In genomic region chr12:9751204-9752144, GRCh38 we compare ENCODE assay signal across 8 cellular contexts. TPM values are rescaled to one million over a fixed set of nuclear protein-coding genes. Genes with fewer than 3 reads are reported as not detected.
DNase-seq lines count a peak whose midpoint lies in the region; ATAC-seq and TF ChIP-seq lines count a peak whose summit lies in the region.

No MANE protein-coding gene starts in this region.

- no peaks in the 10 kb centered on the region for H3K27me3 ChIP-seq in kidney epithelial cell (ENCODE audit: control insufficient read depth, insufficient read depth, low read length)

- H3K4me3 ChIP-seq in kidney epithelial cell (ENCODE audit: low read depth, low read length) = no peak overlapping the region

- TF ChIP-seq CTCF in kidney epithelial cell (IDR thresholded peaks at IDR 0.05; ENCODE audit: insufficient read depth, low read length, poor library complexity, severe bottlenecking) = peak; percentile 44

- no peak for ATAC-seq in GM21737 (IDR thresholded peaks at IDR 0.05; ENCODE audit: unreplicated experiment)
- ATAC-seq in HG02759 (IDR thresholded peaks at IDR 0.05; ENCODE audit: unreplicated experiment) = no peak
- ATAC-seq in GM21423 (IDR thresholded peaks at IDR 0.05; ENCODE audit: unreplicated experiment) = no peak

- DNase-seq in NCI-H345 (lab: John Stamatoyannopoulos, UW) (peak; percentile 2), NCI-H345 treated with DMSO at 0.1 percent for 48 hours (lab: John Stamatoyannopoulos, UW; ENCODE audit: unreplicated experiment) (no peak), NOMO-1 (lab: John Stamatoyannopoulos, UW; ENCODE audit: unreplicated experiment in 2 of 2) (peak; percentile 46 to 72), kidney epithelial cell (ENCODE audit: low read depth) (no peak)
- DNase-seq in activated T-cell treated with anti-CD3 and anti-CD28 coated beads, Interleukin-2, amount 50 U/mL, for 48 hours = peak; percentile 55 to 62

- no peaks in the 10 kb centered on the region for H3K36me3 ChIP-seq in kidney epithelial cell (ENCODE audit: control insufficient read depth, insufficient read depth, low read length)

RNA-seq across cellular contexts. Expression of gene CD69, which starts 9.2 kb away (rescaled TPM):
- total RNA-seq in kidney epithelial cell = 3.7 and 4.2 TPM in 2 replicates

RNA-seq across cellular contexts. Expression of gene CLECL1, which starts 18.6 kb away (rescaled TPM):
- total RNA-seq in kidney epithelial cell = not detected in 2 replicates

Comparison
In these comparisons a context has a peak if more than half of its experiments do, and no peak if none do; other contexts are left out.
1. DNase-seq: peak in NCI-H345 (single experiment), NOMO-1 (2 of 2) and activated T-cell treated with anti-CD3 and anti-CD28 coated beads, Interleukin-2, amount 50 U/mL, for 48 hours (2 of 2); none in NCI-H345 treated with DMSO at 0.1 percent for 48 hours (single experiment) and kidney epithelial cell (single experiment).